ENCODE assay signal across 8 cellular contexts in genomic region chr11:33869511-33870422, GRCh38. TPM values are rescaled to one million over a fixed set of nuclear protein-coding genes. Genes with fewer than 3 reads are reported as not detected.
DNase-seq lines count a peak whose midpoint lies in the region; ATAC-seq and TF ChIP-seq lines count a peak whose summit lies in the region.

No MANE protein-coding gene starts in this region.

- peak; percentile 66 for DNase-seq in NCI-H82 (lab: John Stamatoyannopoulos, UW)
- no peak for DNase-seq in NCI-H82 treated with DMSO at 0.1 percent for 48 hours (lab: John Stamatoyannopoulos, UW; ENCODE audit: unreplicated experiment)
- DNase-seq in NOMO-1 treated with DMSO at 0.1 percent for 48 hours (lab: John Stamatoyannopoulos, UW; ENCODE audit: unreplicated experiment) = peak; percentile 98
- no peak for DNase-seq in brain microvascular endothelial cell
- no peak for DNase-seq in immature natural killer cell
- DNase-seq in skeletal muscle cell (ENCODE audit: low read depth) = no peak
- DNase-seq in activated effector memory CD4-positive, alpha-beta T cell treated with Interleukin-2 at 50 U/mL for 16 hours = no peak

- peak overlapping the region; percentile 56 for H3K4me3 ChIP-seq in brain microvascular endothelial cell (ENCODE audit: low read depth, low read length)
- H3K4me3 ChIP-seq in skeletal muscle cell (ENCODE audit: low read depth, low read length) = peak overlapping the region; percentile 53

- no peaks in the 10 kb centered on the region for H3K9me3 Mint-ChIP-seq in immature natural killer cell

- H3K4me3 Mint-ChIP-seq in immature natural killer cell = peak overlapping the region; percentile 86 to 91 (median 87)

- ATAC-seq in HG03039 (IDR thresholded peaks at IDR 0.05; ENCODE audit: unreplicated experiment) = peak; percentile 38

- no peaks in the 10 kb centered on the region for H3K36me3 ChIP-seq in brain microvascular endothelial cell (replicated peaks)

- no peaks in the 10 kb centered on the region for H3K36me3 Mint-ChIP-seq in immature natural killer cell

- H3K4me1 Mint-ChIP-seq in immature natural killer cell = peaks cover 11 to 22% of the 10 kb centered on the region in 2 donors

- no peak overlapping the region for H3K27ac Mint-ChIP-seq in immature natural killer cell

- TF ChIP-seq CTCF in brain microvascular endothelial cell (IDR thresholded peaks at IDR 0.05; ENCODE audit: low read depth, low read length, missing control alignments) = no peak

- H3K27me3 Mint-ChIP-seq in immature natural killer cell (ENCODE audit: low read depth in 3 of 3) = peaks cover 21 to 50% (median 25%) of the 10 kb centered on the region in 3 donors

- no peaks in the 10 kb centered on the region for H3K27me3 ChIP-seq in brain microvascular endothelial cell (replicated peaks)

- in situ Hi-C loops in brain microvascular endothelial cell (cut with HindIII; ENCODE audit: low pct_ligation_motif_present, low sequenced_read_pairs) = no loop called here

- no peak overlapping the region for H3K27ac ChIP-seq in brain microvascular endothelial cell

RNA-seq across cellular contexts. Expression of gene LMO2, which starts 22.1 kb away (rescaled TPM):
- polyA plus RNA-seq in immature natural killer cell = 1 to 10 TPM in 2 of 3 donors, under 1 TPM in 1; 0.31 to 2.8 (median 1.9) TPM

Comparison
In these comparisons a context has a peak if more than half of its experiments do, and no peak if none do; other contexts are left out.
1. DNase-seq: peak in NCI-H82 (single experiment) and NOMO-1 treated with DMSO at 0.1 percent for 48 hours (single experiment); none in NCI-H82 treated with DMSO at 0.1 percent for 48 hours (single experiment), brain microvascular endothelial cell (single experiment), immature natural killer cell (0 of 3), skeletal muscle cell (single experiment) and activated effector memory CD4-positive, alpha-beta T cell treated with Interleukin-2 at 50 U/mL for 16 hours (single experiment).